ENCODE assay signal across 13 cellular contexts in the genomic region with DNA sequence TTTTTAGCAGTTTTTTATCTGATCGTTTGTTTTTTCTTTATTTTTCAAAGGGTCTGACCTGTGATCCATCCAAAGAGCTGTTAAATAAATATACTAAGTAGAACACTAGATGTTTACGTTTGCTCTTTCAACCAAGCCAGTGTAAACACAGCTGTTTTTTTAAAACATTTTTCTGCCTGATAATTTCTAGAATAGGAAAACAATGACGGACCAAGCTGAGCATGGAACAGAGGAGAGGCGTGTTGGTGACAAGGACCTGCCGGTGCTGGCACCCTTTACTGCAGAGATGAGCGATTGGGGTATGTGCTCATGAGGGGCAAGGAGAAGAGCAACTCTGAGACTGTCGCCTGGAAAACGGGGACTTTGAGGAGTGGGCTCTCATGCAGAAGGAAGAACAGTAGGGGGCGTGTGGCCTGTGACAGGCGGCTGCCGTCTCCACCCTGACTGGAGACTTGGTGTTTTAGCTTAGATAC. TPM values are rescaled to one million over a fixed set of nuclear protein-coding genes. Genes with fewer than 3 reads are reported as not detected.
A peak's percentile ranks its signal among the peaks of the same experiment; 100 is the strongest.
DNase-seq lines count a peak whose midpoint lies in the region; ATAC-seq and TF ChIP-seq lines count a peak whose summit lies in the region.
"Had no signal": no experiment of that assay in that cellular context is flagged by ENCODE, and none has a peak within 500 bp of the region (broad histone marks: within the 10 kb centered on the region; RNA-seq: fewer than 3 reads in every experiment).

No MANE protein-coding gene starts in this region.

- no peaks in the 10 kb centered on the region for H3K4me1 ChIP-seq in DND-41 (ENCODE audit: insufficient read depth, low read length)
- peaks cover 0 to 15% (median 6%) of the 10 kb centered on the region in 4 donors for H3K4me1 ChIP-seq in upper lobe of left lung

- TF ChIP-seq EP300 in upper lobe of left lung (IDR thresholded peaks at IDR 0.05): no peak

- ATAC-seq in DND-41 (ENCODE audit: insufficient read depth, low read depth) (no peak), upper lobe of left lung (ENCODE audit: low FRiP score in 2 of 2) (no peak)

- H3K36me3 ChIP-seq in DND-41 (ENCODE audit: insufficient read depth, low read length) (no peaks in the 10 kb centered on the region), brain microvascular endothelial cell (replicated peaks) (no peaks in the 10 kb centered on the region), upper lobe of left lung (no peaks in the 10 kb centered on the region)

- H3K79me2 ChIP-seq in DND-41 (ENCODE audit: insufficient read depth, low read length): no peaks in the 10 kb centered on the region

- H3K4me3 Mint-ChIP-seq in nephron: peak overlapping the region in 1 of 3 experiments; percentile 9
- H3K4me3 Mint-ChIP-seq: activated naive CD8-positive, alpha-beta T cell had no signal

- H3K4me1 Mint-ChIP-seq in nephron: peaks cover 15% of the 10 kb centered on the region

- H3K27ac ChIP-seq in DND-41 (ENCODE audit: low read length): no peak overlapping the region
- H3K27ac ChIP-seq in brain microvascular endothelial cell: no peak overlapping the region
- H3K27ac ChIP-seq in upper lobe of left lung: no peak overlapping the region
- H3K27ac ChIP-seq: skin epidermis had no signal

- H3K9me3 ChIP-seq in DND-41 (ENCODE audit: insufficient read depth, low read length, severe bottlenecking) (no peaks in the 10 kb centered on the region), upper lobe of left lung (no peaks in the 10 kb centered on the region)

- peaks cover 18% of the 10 kb centered on the region for H3K27me3 Mint-ChIP-seq in nephron (ENCODE audit: low read depth)

- 28% methylated on average over 11 of the region's 11 CpGs for WGBS in upper lobe of left lung, 2 donors

- H3K36me3 Mint-ChIP-seq in nephron (ENCODE audit: low read depth): no peaks in the 10 kb centered on the region
- H3K36me3 Mint-ChIP-seq: activated naive CD8-positive, alpha-beta T cell had no signal

- H2AFZ ChIP-seq in DND-41 (ENCODE audit: low read depth, low read length): no peak overlapping the region

- H3K9me3 Mint-ChIP-seq in nephron: peaks cover 3% of the 10 kb centered on the region

- in situ Hi-C loops in brain microvascular endothelial cell (cut with HindIII; ENCODE audit: low pct_ligation_motif_present, low sequenced_read_pairs): no loop called here

- TF ChIP-seq POLR2A in NB4 (IDR thresholded peaks at IDR 0.05; ENCODE audit: extremely low read depth, insufficient read length) (no peak), upper lobe of left lung (IDR thresholded peaks at IDR 0.05) (no peak)

- TF ChIP-seq CTCF in DND-41 (IDR thresholded peaks at IDR 0.05; ENCODE audit: borderline replicate concordance, extremely low read depth, low read length, poor library complexity, severe bottlenecking) (peak; percentile 28), NB4 (IDR thresholded peaks at IDR 0.05; ENCODE audit: low read depth, low read length) (peak; percentile 22), brain microvascular endothelial cell (IDR thresholded peaks at IDR 0.05; ENCODE audit: low read depth, low read length, missing control alignments) (peak; percentile 40), nephron (IDR thresholded peaks at IDR 0.05; ENCODE audit: unreplicated experiment in 3 of 3) (peak in 2 of 3 experiments; percentile 19 to 51), GM10266 (IDR thresholded peaks at IDR 0.05; ENCODE audit: control insufficient read depth, insufficient read depth, low read depth, missing control alignments) (no peak), upper lobe of left lung (IDR thresholded peaks at IDR 0.05) (no peak)

- H3K4me3 ChIP-seq in DND-41 (ENCODE audit: low read depth in 1 of 2, low read length in 2 of 2): no peak overlapping the region
- H3K4me3 ChIP-seq in NB4 (ENCODE audit: low read depth, low read length): no peak overlapping the region
- H3K4me3 ChIP-seq in brain microvascular endothelial cell (ENCODE audit: low read depth, low read length): no peak overlapping the region
- no peak overlapping the region for H3K4me3 ChIP-seq in upper lobe of left lung
- H3K4me3 ChIP-seq: skin epidermis had no signal

- H4K20me1 ChIP-seq in DND-41 (ENCODE audit: insufficient read depth, low read length): no peaks in the 10 kb centered on the region

- H3K27ac Mint-ChIP-seq in nephron: peak overlapping the region in 2 of 3 experiments; percentile 3 to 6
- H3K27ac Mint-ChIP-seq: activated naive CD8-positive, alpha-beta T cell had no signal

- no peak overlapping the region for H3K9ac ChIP-seq in DND-41 (ENCODE audit: low read depth, low read length)

- no peaks in the 10 kb centered on the region for H3K27me3 ChIP-seq in DND-41 (ENCODE audit: insufficient read depth, low read length, poor library complexity)
- H3K27me3 ChIP-seq in brain microvascular endothelial cell (replicated peaks): peaks cover 3% of the 10 kb centered on the region
- H3K27me3 ChIP-seq in upper lobe of left lung: no peaks in the 10 kb centered on the region

- DNase-seq in DND-41 (no peak), NB4 (ENCODE audit: low read depth) (peak; percentile 26), brain microvascular endothelial cell (no peak), GM10266 (ENCODE audit: extremely low spot score) (no peak), upper lobe of left lung (no peak), GM19238 (ENCODE audit: insufficient read length, low spot score) (no peak)
- DNase-seq: SW 1271 had no signal

- no peak overlapping the region for H3K4me2 ChIP-seq in DND-41 (ENCODE audit: insufficient read depth, low read length)

RNA-seq across cellular contexts. Expression of a gene that starts 28.6 kb away (rescaled TPM):
- 10 to 100 TPM in 3 of 6 donors, 1 to 10 TPM in 3; 1.9 to 16.8 (median 7.1) TPM for total RNA-seq in upper lobe of left lung

RNA-seq across cellular contexts. Expression of a gene that starts 43.8 kb away (rescaled TPM):
- 10 to 100 TPM; 32.9 to 88.0 (median 56.3) TPM for total RNA-seq in upper lobe of left lung

RNA-seq across cellular contexts. Expression of a gene that starts 52.1 kb away (rescaled TPM):
- 1 to 10 TPM in 3 of 6 donors, under 1 TPM in 2, not detected in 1; 0.47 to 3.1 (median 1.8) TPM for total RNA-seq in upper lobe of left lung
- total RNA-seq: activated CD8-positive, alpha-beta memory T cell treated with anti-CD3 and anti-CD28 coated beads for 36 hours; mononuclear cell had no signal

RNA-seq across cellular contexts. Expression of a gene that starts 56.7 kb away (rescaled TPM):
- total RNA-seq in upper lobe of left lung: 1 to 10 TPM in 4 of 6 donors, under 1 TPM in 2; 0.78 to 3.1 (median 1.2) TPM
- total RNA-seq: NCI-H460 had no signal

RNA-seq across cellular contexts. Expression of a gene that starts 58.9 kb away (rescaled TPM):
- total RNA-seq in upper lobe of left lung: 100 to 1,000 TPM in 1 of 6 donors, 10 to 100 TPM in 5; 23.1 to 102 (median 28.9) TPM

Comparison
In these comparisons a context has a peak if more than half of its experiments do, and no peak if none do; other contexts are left out.
1. CTCF ChIP-seq: peak in DND-41 (single experiment), NB4 (single experiment), brain microvascular endothelial cell (single experiment) and nephron (2 of 3); none in GM10266 (single experiment) and upper lobe of left lung (0 of 6).